ENCODE assay signal across 24 cellular contexts in genomic region chr5:140309706-140310249, GRCh38. TPM values are rescaled to one million over a fixed set of nuclear protein-coding genes. Genes with fewer than 3 reads are reported as not detected.
"Had no signal": no experiment of that assay in that cellular context is flagged by ENCODE, and none has a peak within 500 bp of the region (broad histone marks: within the 10 kb centered on the region; RNA-seq: fewer than 3 reads in every experiment).

No MANE protein-coding gene starts in this region.

- H3K27ac ChIP-seq: tibial artery had no signal

- H3K4me3 ChIP-seq: left lung, lung, tibial artery had no signal

- H3K27me3 ChIP-seq: left lung, tibial artery had no signal

- H3K36me3 ChIP-seq: left lung, tibial artery had no signal

- ATAC-seq: left lung; naive thymus-derived CD8-positive, alpha-beta T cell; right cardiac atrium; stimulated activated naive CD8-positive, alpha-beta T cell treated with anti-CD3 and anti-CD28 coated beads, Interleukin-15, amount 100 ng/mL, for 72 hours; T-cell had no signal

- H3K9me3 ChIP-seq: left lung, tibial artery had no signal

- DNase-seq: activated CD4-positive, alpha-beta T cell treated with anti-CD3 and anti-CD28 coated beads for 1 hour; activated CD4-positive, alpha-beta T cell treated with anti-CD3 and anti-CD28 coated beads, Interleukin-2, amount 50 U/mL, for 4 hours; activated CD8-positive, alpha-beta memory T cell treated with anti-CD3 and anti-CD28 coated beads, Interleukin-2, amount 50 U/mL, for 48 hours; activated naive CD4-positive, alpha-beta T cell treated with anti-CD3 and anti-CD28 coated beads for 36 hours; activated naive CD8-positive, alpha-beta T cell treated with anti-CD3 and anti-CD28 coated beads, Interleukin-2, amount 10 ng/mL, durations not matched to agents 7 days and 5 days; activated T-cell treated with anti-CD3 and anti-CD28 coated beads, Interleukin-2, amount 50 U/mL, for 48 hours; amniotic stem cell; cerebellar nuclear complex; hippocampal formation; kidney glomerular epithelial cell; left lung; naive thymus-derived CD8-positive, alpha-beta T cell; right cardiac atrium; stimulated activated CD4-positive, alpha-beta T cell treated with anti-CD3 and anti-CD28 coated beads, Interleukin-1b, Interleukin-23, amount 100 ng/mL, for 48 hours; stimulated activated naive CD8-positive, alpha-beta T cell treated with anti-CD3 and anti-CD28 coated beads, Interleukin-15, amount 100 ng/mL, for 72 hours; T-cell; tibial artery had no signal

RNA-seq across cellular contexts. Expression of gene SLC4A9, which starts 50.2 kb away (rescaled TPM):
- total RNA-seq: activated CD8-positive, alpha-beta memory T cell treated with anti-CD3 and anti-CD28 coated beads for 36 hours; epithelial cell of proximal tubule; fibroblast of villous mesenchyme; left lung; naive thymus-derived CD8-positive, alpha-beta T cell; osteocyte; pulmonary artery endothelial cell; skeletal muscle tissue had no signal
- polyA plus RNA-seq: naive thymus-derived CD8-positive, alpha-beta T cell had no signal
